ENCODE assay signal across 8 cellular contexts in the genomic region with DNA sequence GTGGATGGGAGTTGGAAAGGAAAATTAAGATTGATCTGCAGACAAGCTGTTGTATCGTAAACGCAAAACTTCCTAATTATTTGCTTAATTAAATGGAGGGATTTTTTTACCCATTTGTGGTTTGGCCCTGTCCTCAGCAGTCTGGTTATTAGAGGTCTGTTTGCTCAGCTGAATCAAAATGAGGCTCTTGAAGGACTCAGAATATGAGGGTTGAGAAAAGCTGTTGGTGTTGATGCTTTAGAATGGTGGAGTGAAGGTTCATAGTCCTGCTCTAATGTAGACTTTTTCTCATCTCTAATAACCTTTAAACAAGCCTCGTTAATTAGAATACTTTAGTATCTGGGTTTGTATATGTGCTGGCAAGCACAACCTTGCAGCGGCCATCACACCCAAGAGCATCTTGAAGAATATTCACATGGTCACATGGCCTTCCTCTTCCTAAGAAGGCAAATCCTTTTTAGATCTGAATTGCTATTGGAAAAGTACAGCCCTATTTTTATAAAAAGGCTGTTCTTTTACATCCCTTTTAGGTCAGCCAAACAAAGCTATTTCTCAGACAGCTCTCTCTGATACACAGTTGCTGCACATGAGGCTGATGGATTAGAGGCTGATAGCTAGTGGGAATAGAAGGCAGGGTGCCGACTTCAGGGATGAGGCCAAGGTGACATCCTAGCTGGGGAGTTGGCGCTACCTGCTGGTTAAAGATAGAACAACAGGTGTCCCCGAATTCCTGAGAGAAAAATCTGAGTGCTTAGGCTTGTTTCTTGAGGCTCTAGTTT. TPM values are rescaled to one million over a fixed set of nuclear protein-coding genes. Genes with fewer than 3 reads are reported as not detected.
DNase-seq lines count a peak whose midpoint lies in the region; ATAC-seq, FAIRE-seq and TF ChIP-seq lines count a peak whose summit lies in the region.

No MANE protein-coding gene starts in this region.

- peak; percentile 83 for FAIRE-seq in GM12878 (lab: Jason Lieb, UNC)

- H3K4me1 ChIP-seq in GM12878 (ENCODE audit: control insufficient read depth, insufficient read depth, low read length), result peaks cover 27% of the 10 kb centered on the region

- CTCF ChIA-PET in GM12878 (lab: Yijun Ruan, JAX), result interaction anchor here (0.5 to 25.0 kb wide), 47 partner anchors 8 to 401 kb away, joined by 3 to 918 read pairs (median 5); partner anchors contain the start of genes MACF1 and NDUFS5

- TF ChIP-seq EP300 in GM12878 (IDR thresholded peaks at IDR 0.05; ENCODE audit: borderline replicate concordance in 1 of 2, control insufficient read depth in 1 of 2, low read depth in 2 of 2, low read length in 2 of 2), result no peak

- DNase-seq in NCI-H2029 (lab: John Stamatoyannopoulos, UW) (peak; percentile 97), UCSD-AML1 (lab: John Stamatoyannopoulos, UW; ENCODE audit: unreplicated experiment) (peak; percentile 33), GM12878 (ENCODE audit: low read depth, low spot score) (no peak), iPS DF 4.7 (ENCODE audit: extremely low read depth, low spot score) (peak; percentile 53), NCI-H1048 (lab: John Stamatoyannopoulos, UW) (no peak)
- DNase-seq in stimulated activated CD4-positive, alpha-beta T cell treated with anti-CD3 and anti-CD28 coated beads, Interleukin-12 subunit alpha, Interleukin-12 subunit beta, amount 100 ng/mL, for 24 hours (ENCODE audit: low read depth in 2 of 2), result peak; percentile 44 to 63

- H2AFZ ChIP-seq in GM12878 (ENCODE audit: control insufficient read depth, low read depth, low read length), result no peak overlapping the region

- in situ Hi-C loops in GM12878 (cut with MboI), result no loop called here

- peaks cover 14 to 41% of the 10 kb centered on the region in 2 experiments for H3K36me3 ChIP-seq in GM12878 (ENCODE audit: control insufficient read depth in 2 of 2, insufficient read depth in 2 of 2, low read length in 1 of 2)

- ATAC-seq in GM12878 (peak; percentile 69), HG02973 (IDR thresholded peaks at IDR 0.05; ENCODE audit: unreplicated experiment) (no peak)

- no peaks in the 10 kb centered on the region for H3K9me3 ChIP-seq in GM12878 (replicated peaks; ENCODE audit: control insufficient read depth, insufficient read depth, low read length)

- BruUV-seq in GM12878 (replicated peaks; lab: Mats Ljungman, UMichigan), result no TSS peak

- H4K20me1 ChIP-seq in GM12878 (ENCODE audit: control insufficient read depth, insufficient read depth), result no peaks in the 10 kb centered on the region

- H3K9ac ChIP-seq in GM12878 (ENCODE audit: control insufficient read depth, insufficient read depth, low read length), result no peak overlapping the region

- no peak for TF ChIP-seq POLR2A in GM12878 (IDR thresholded peaks at IDR 0.05; ENCODE audit: low read depth, low read length)

- RAD21 ChIA-PET in GM12878 (lab: Charles Lee; ENCODE audit: unreplicated experiment), result interaction anchor here (0.6 to 9.2 kb wide), 26 partner anchors 9 to 315 kb away, joined by 3 to 393 read pairs (median 6); no protein-coding TSS in a partner anchor

- POLR2A ChIA-PET in GM12878 (lab: Charles Lee), result interaction anchor here (0.7 to 5.3 kb wide), 5 partner anchors 34 to 65 kb away, joined by 3 to 44 read pairs (median 3); no protein-coding TSS in a partner anchor

- no peak overlapping the region for H3K4me3 ChIP-seq in GM12878

- SMC1A ChIA-PET in GM12878 (lab: Charles Lee; ENCODE audit: uncharacterized antibody, unreplicated experiment), result interaction anchor here (0.5 to 23.1 kb wide), 38 partner anchors 8 to 458 kb away, joined by 3 to 655 read pairs (median 6); partner anchors contain the start of gene MACF1

- no peak overlapping the region for H3K4me2 ChIP-seq in GM12878 (ENCODE audit: control insufficient read depth, insufficient read depth)

- H3K79me2 ChIP-seq in GM12878 (ENCODE audit: control insufficient read depth, insufficient read depth, low read length), result peaks cover 36% of the 10 kb centered on the region

- WGBS in GM12878 (ENCODE audit: insufficient coverage, insufficient replicate concordance, low lambda C conversion rate, missing lambda C conversion rate), result 11% methylated on average over 7 of the region's 7 CpGs

- H3K27ac ChIP-seq in GM12878 (ENCODE audit: control insufficient read depth, insufficient read depth), result no peak overlapping the region

- TF ChIP-seq RAD21 in GM12878 (IDR thresholded peaks at IDR 0.05; ENCODE audit: insufficient read depth, low read depth, low read length), result peak; percentile 90

- H3K27me3 ChIP-seq in GM12878 (replicated peaks in 1 of 2; ENCODE audit: control insufficient read depth in 2 of 2, insufficient read depth in 2 of 2, low read length in 1 of 2), result no peaks in the 10 kb centered on the region

- intact Hi-C loops in GM12878 (cut with micrococcal nuclease; ENCODE audit: unreplicated experiment), result loop anchor here (1.0 kb wide), 2 partner anchors 66 to 156 kb away; no protein-coding TSS in a partner anchor

- peak; percentile 91 for TF ChIP-seq CTCF in GM12873 (IDR thresholded peaks at IDR 0.05; ENCODE audit: insufficient read depth, low read depth, low read length, missing control alignments)
- peak; percentile 81 to 90 (median 85) for TF ChIP-seq CTCF in GM12878 (IDR thresholded peaks at IDR 0.05 in 2 of 3, conservative IDR thresholded peaks at IDR 0.05 in 1 of 3; ENCODE audit: control insufficient read depth in 2 of 3, extremely low read depth in 1 of 3, insufficient read depth in 1 of 3, low read depth in 3 of 3, low read length in 3 of 3)

TF ChIP-seq in GM12878, 131 proteins besides CTCF, POLR2A, EP300 and RAD21 (continues in another document):
- TF ChIP-seq SMARCA5 (IDR thresholded peaks at IDR 0.05) (peak; percentile 34; the same call in 1 of the 2 replicates), ZBTB11 (CRISPR knock-in tag; IDR thresholded peaks at IDR 0.05) (no peak), RAD51 (IDR thresholded peaks at IDR 0.05) (0 out of 2 replicates have a peak, but pooled peaks have one; percentile 37), NRF1 (conservative IDR thresholded peaks at IDR 0.05; ENCODE audit: low read depth, low read length) (no peak), ZNF207 (IDR thresholded peaks at IDR 0.05; ENCODE audit: borderline replicate concordance) (no peak), ESRRA (IDR thresholded peaks at IDR 0.05; ENCODE audit: low read length) (0 out of 2 replicates have a peak, but pooled peaks have one; percentile 33)
- TF ChIP-seq, protein P1, sequence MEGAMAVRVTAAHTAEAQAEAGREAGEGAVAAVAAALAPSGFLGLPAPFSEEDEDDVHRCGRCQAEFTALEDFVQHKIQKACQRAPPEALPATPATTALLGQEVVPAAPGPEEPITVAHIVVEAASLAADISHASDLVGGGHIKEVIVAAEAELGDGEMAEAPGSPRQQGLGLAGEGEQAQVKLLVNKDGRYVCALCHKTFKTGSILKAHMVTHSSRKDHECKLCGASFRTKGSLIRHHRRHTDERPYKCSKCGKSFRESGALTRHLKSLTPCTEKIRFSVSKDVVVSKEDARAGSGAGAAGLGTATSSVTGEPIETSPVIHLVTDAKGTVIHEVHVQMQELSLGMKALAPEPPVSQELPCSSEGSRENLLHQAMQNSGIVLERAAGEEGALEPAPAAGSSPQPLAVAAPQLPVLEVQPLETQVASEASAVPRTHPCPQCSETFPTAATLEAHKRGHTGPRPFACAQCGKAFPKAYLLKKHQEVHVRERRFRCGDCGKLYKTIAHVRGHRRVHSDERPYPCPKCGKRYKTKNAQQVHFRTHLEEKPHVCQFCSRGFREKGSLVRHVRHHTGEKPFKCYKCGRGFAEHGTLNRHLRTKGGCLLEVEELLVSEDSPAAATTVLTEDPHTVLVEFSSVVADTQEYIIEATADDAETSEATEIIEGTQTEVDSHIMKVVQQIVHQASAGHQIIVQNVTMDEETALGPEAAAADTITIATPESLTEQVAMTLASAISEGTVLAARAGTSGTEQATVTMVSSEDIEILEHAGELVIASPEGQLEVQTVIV (IDR thresholded peaks at IDR 0.05; ENCODE audit: borderline replicate concordance, partially characterized antibody), result no peak

RNA-seq across cellular contexts. Expression of gene MACF1, which starts 53.8 kb away (rescaled TPM):
- 1,323 and 1,410 TPM in 2 replicates for total RNA-seq in GM12878 (2013; cell fraction: nucleolus; rRNA removed)
- total RNA-seq in GM12878 (2014; rRNA removed), result 175 and 184 TPM in 2 replicates
- 173 and 184 TPM in 2 replicates for total RNA-seq in GM12878 (2014; rRNA removed; fragmentation: Illumina TruSeq; extraction: Trizol)
- 192 and 201 TPM in 2 replicates for total RNA-seq in GM12878 (2021)
- polyA plus RNA-seq in GM12878 (2011; ENCODE audit: low read depth), result 51.2 TPM
- polyA plus RNA-seq in GM12878 (2011; rRNA removed), result 49.5 and 55.6 TPM in 2 replicates
- 27.5 and 30.2 TPM in 2 replicates for polyA plus RNA-seq in GM12878 (2011; cell fraction: cytosol; rRNA removed)
- polyA plus RNA-seq in GM12878 (2011; cell fraction: nucleus; rRNA removed), result 209 and 235 TPM in 2 replicates
- 68.9 and 74.7 TPM in 2 replicates for polyA plus RNA-seq in GM12878 (2012)
- 115 and 138 TPM in 2 replicates for polyA plus RNA-seq in GM12878 (2014; fragmentation: Illumina TruSeq; extraction: Trizol)
- 10 to 100 TPM; 15.5 to 25.1 TPM for polyA plus RNA-seq in GM12878 (2014; fragmentation: Nextera tagmentation; extraction: Ambion mirVana)
- polyA plus RNA-seq in GM12878 (2014; rRNA removed), result 84.8 and 89.8 TPM in 2 replicates
- 10 to 100 TPM; 55.7 to 64.0 TPM for polyA plus RNA-seq in GM12878 (2016; fragmentation: Nextera tagmentation; extraction: Ambion mirVana)
- 281 and 359 TPM in 2 replicates for polyA minus RNA-seq in GM12878 (2011; rRNA and poly(A)+ RNA removed)
- 55.2 and 61.2 TPM in 2 replicates for polyA minus RNA-seq in GM12878 (2011; cell fraction: cytosol; rRNA and poly(A)+ RNA removed)
- 400 and 552 TPM in 2 replicates for polyA minus RNA-seq in GM12878 (2011; cell fraction: nucleus; rRNA and poly(A)+ RNA removed)

Comparison
In these comparisons a context has a peak if more than half of its experiments do, and no peak if none do; other contexts are left out.
1. DNase-seq: peak in NCI-H2029 (single experiment), UCSD-AML1 (single experiment), iPS DF 4.7 (single experiment) and stimulated activated CD4-positive, alpha-beta T cell treated with anti-CD3 and anti-CD28 coated beads, Interleukin-12 subunit alpha, Interleukin-12 subunit beta, amount 100 ng/mL, for 24 hours (2 of 2); none in GM12878 (single experiment) and NCI-H1048 (single experiment).